Comparison of ENCODE assay signal across 9 cellular contexts in the genomic region with DNA sequence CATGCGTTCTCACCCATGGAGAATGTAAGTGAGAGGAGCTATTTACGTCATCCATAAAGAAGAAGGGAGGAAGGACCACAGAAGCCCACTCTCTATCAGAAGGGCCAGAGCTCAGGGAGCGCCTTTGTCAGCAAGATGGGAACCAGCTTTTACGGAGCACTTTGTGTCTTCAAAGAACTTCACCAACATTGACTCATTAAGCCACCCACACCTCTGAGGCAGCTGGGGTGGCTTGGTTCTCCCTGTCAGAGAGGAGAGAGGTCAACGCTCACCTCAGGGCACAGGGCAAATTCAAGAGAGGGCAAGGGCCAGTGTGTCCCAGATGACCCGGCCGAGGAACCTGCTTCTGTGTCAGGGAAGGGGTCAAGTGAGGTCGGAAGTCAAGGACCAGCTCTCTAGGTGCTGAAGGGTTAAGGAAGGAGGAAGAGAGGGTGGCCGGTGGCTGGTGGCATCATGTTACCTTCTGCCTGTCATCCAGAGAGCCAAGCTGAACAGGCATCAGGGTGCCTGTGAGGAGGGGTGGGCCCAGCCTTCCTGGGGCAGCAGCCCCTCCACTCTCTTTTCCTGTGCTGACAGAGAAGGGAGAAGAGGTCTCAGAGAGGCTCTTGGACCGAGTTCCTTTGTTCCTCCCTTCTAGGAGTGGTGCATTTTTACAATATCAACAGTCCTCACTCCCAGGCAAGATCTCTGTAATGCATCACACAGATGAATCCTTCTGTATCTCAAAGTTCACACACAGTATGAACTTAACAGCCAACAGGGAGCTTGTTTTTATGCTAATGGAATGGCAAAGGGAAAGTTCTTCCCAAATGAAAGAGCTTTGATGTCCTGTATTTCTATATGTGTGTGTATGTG.
A peak's percentile ranks its signal among the peaks of the same experiment; 100 is the strongest.
DNase-seq lines count a peak whose midpoint lies in the region; ATAC-seq and TF ChIP-seq lines count a peak whose summit lies in the region.
"Had no signal": no experiment of that assay in that cellular context is flagged by ENCODE, and none has a peak within 500 bp of the region (broad histone marks: within the 10 kb centered on the region; RNA-seq: fewer than 3 reads in every experiment).

No MANE protein-coding gene starts in this region.

- 58 to 67% methylated on average over 6 to 8 of the region's 10 CpGs for WGBS in gastroesophageal sphincter (ENCODE audit: low coverage in 1 of 2), 2 donors

- H3K4me3 ChIP-seq in HUES48 (ENCODE audit: low read depth, low read length): no peak overlapping the region
- H3K4me3 ChIP-seq in gastroesophageal sphincter: no peak overlapping the region

- H3K9me3 ChIP-seq in HUES48 (ENCODE audit: control insufficient read depth, insufficient read depth, low read length) (no peaks in the 10 kb centered on the region), gastroesophageal sphincter (no peaks in the 10 kb centered on the region)

- TF ChIP-seq CTCF in gastroesophageal sphincter (IDR thresholded peaks at IDR 0.05): no peak

- H3K27ac ChIP-seq in HUES48 (ENCODE audit: low read depth, low read length): peak overlapping the region; percentile 2
- H3K27ac ChIP-seq in gastroesophageal sphincter: peak overlapping the region in 3 of 4 donors; percentile 69 to 88 (median 70)

- no peak overlapping the region for H3K27ac Mint-ChIP-seq in stimulated activated effector memory CD8-positive, alpha-beta T cell treated with anti-CD3 and anti-CD28 coated beads, Interleukin-12 subunit alpha, Interleukin-12 subunit beta, amount 100 ng/mL, for 72 hours

- DNase-seq in NCI-H345 (lab: John Stamatoyannopoulos, UW): peak; percentile 75
- DNase-seq in stimulated activated effector memory CD8-positive, alpha-beta T cell treated with anti-CD3 and anti-CD28 coated beads, Interleukin-12 subunit alpha, Interleukin-12 subunit beta, amount 100 ng/mL, for 72 hours (ENCODE audit: low spot score in 2 of 2): no peak
- no peak for DNase-seq in amygdala (lab: John Stamatoyannopoulos, UW)
- DNase-seq in cortex of kidney (lab: John Stamatoyannopoulos, UW): no peak
- DNase-seq: activated CD4-positive, alpha-beta T cell treated with anti-CD3 and anti-CD28 coated beads for 4 hours; hippocampal formation had no signal

- H3K4me3 Mint-ChIP-seq in stimulated activated effector memory CD8-positive, alpha-beta T cell treated with anti-CD3 and anti-CD28 coated beads, Interleukin-12 subunit alpha, Interleukin-12 subunit beta, amount 100 ng/mL, for 72 hours: no peak overlapping the region

- peaks cover 14% of the 10 kb centered on the region; the same call in 1 of the 2 replicates for H3K27me3 ChIP-seq in HUES48 (ENCODE audit: control insufficient read depth, insufficient read depth, low read length)
- H3K27me3 ChIP-seq in gastroesophageal sphincter: no peaks in the 10 kb centered on the region

- H3K36me3 Mint-ChIP-seq in stimulated activated effector memory CD8-positive, alpha-beta T cell treated with anti-CD3 and anti-CD28 coated beads, Interleukin-12 subunit alpha, Interleukin-12 subunit beta, amount 100 ng/mL, for 72 hours: no peaks in the 10 kb centered on the region

- no peaks in the 10 kb centered on the region for H3K9me3 Mint-ChIP-seq in stimulated activated effector memory CD8-positive, alpha-beta T cell treated with anti-CD3 and anti-CD28 coated beads, Interleukin-12 subunit alpha, Interleukin-12 subunit beta, amount 100 ng/mL, for 72 hours

- H3K4me1 Mint-ChIP-seq in stimulated activated effector memory CD8-positive, alpha-beta T cell treated with anti-CD3 and anti-CD28 coated beads, Interleukin-12 subunit alpha, Interleukin-12 subunit beta, amount 100 ng/mL, for 72 hours: peaks cover 5% of the 10 kb centered on the region

- ATAC-seq in gastroesophageal sphincter (no peak), HG03378 (IDR thresholded peaks at IDR 0.05; ENCODE audit: unreplicated experiment) (no peak)
- peak; percentile 70 for ATAC-seq in stimulated activated effector memory CD8-positive, alpha-beta T cell treated with anti-CD3 and anti-CD28 coated beads, Interleukin-12 subunit alpha, Interleukin-12 subunit beta, amount 100 ng/mL, for 72 hours

- no peak for TF ChIP-seq POLR2A in gastroesophageal sphincter (IDR thresholded peaks at IDR 0.05)

- H3K36me3 ChIP-seq in HUES48 (ENCODE audit: control insufficient read depth, insufficient read depth, low read length) (no peaks in the 10 kb centered on the region), gastroesophageal sphincter (no peaks in the 10 kb centered on the region)

- H3K4me1 ChIP-seq in HUES48 (ENCODE audit: control insufficient read depth, insufficient read depth, low read length) (peaks cover 17% of the 10 kb centered on the region), gastroesophageal sphincter (peaks cover 0 to 42% (median 11%) of the 10 kb centered on the region in 3 donors)

- H3K9ac ChIP-seq in HUES48 (ENCODE audit: low read depth, low read length): no peak overlapping the region

- TF ChIP-seq EP300 in gastroesophageal sphincter (IDR thresholded peaks at IDR 0.05): no peak
